Comparison of ENCODE assay signal across 9 cellular contexts in the genomic region with DNA sequence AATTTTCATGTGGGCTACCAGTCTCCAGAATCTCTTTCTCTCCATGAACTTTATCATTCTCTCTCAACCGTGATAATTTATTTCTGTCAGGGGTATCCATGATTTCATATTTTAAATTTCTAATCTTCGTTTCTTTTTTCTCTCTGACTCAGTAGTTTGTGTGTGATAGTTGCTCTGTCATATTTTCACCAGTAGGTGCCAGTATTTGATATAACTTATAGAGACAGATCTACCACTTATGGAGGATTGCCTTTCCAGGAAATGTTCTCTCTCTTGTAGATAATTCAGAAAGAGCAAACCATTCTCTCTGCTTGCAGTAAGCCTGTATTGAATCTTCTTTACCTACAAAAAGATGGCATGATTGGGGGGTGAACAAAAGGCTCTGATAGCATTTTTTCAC.
DNase-seq lines count a peak whose midpoint lies in the region; ATAC-seq and TF ChIP-seq lines count a peak whose summit lies in the region.
"Had no signal": no experiment of that assay in that cellular context is flagged by ENCODE, and none has a peak within 500 bp of the region (broad histone marks: within the 10 kb centered on the region; RNA-seq: fewer than 3 reads in every experiment).

No MANE protein-coding gene starts in this region.

- intact Hi-C loops in sciatic nerve (cut with DNase I), result no loop called here

- no peaks in the 10 kb centered on the region for H3K36me3 ChIP-seq in DND-41 (ENCODE audit: insufficient read depth, low read length)
- H3K36me3 ChIP-seq: SJSA1 had no signal

- ATAC-seq in DND-41 (ENCODE audit: insufficient read depth, low read depth) (peak; percentile 64; the same call in 2 of the 3 replicates), HG03439 (IDR thresholded peaks at IDR 0.05; ENCODE audit: unreplicated experiment) (peak; percentile 59), sciatic nerve (peak; percentile 51), GM21786 (IDR thresholded peaks at IDR 0.05; ENCODE audit: unreplicated experiment) (no peak)

- no peaks in the 10 kb centered on the region for H3K9me3 ChIP-seq in DND-41 (ENCODE audit: insufficient read depth, low read length, severe bottlenecking)
- H3K9me3 ChIP-seq: SJSA1 had no signal

- peak; percentile 66 for TF ChIP-seq CTCF in DND-41 (IDR thresholded peaks at IDR 0.05; ENCODE audit: borderline replicate concordance, extremely low read depth, low read length, poor library complexity, severe bottlenecking)
- peak; percentile 52 for TF ChIP-seq CTCF in fibroblast of mammary gland (conservative IDR thresholded peaks at IDR 0.05; ENCODE audit: control insufficient read depth, insufficient read depth, low read depth, low read length)

- no peaks in the 10 kb centered on the region for H4K20me1 ChIP-seq in DND-41 (ENCODE audit: insufficient read depth, low read length)

- H3K4me1 ChIP-seq in DND-41 (ENCODE audit: insufficient read depth, low read length), result no peaks in the 10 kb centered on the region

- no peak overlapping the region for H3K27ac ChIP-seq in DND-41 (ENCODE audit: low read length)
- H3K27ac ChIP-seq: SJSA1 had no signal

- no peak overlapping the region for H3K4me2 ChIP-seq in DND-41 (ENCODE audit: insufficient read depth, low read length)

- no peak for DNase-seq in DND-41
- DNase-seq in RKO (ENCODE audit: low spot score), result peak; percentile 69
- DNase-seq in fibroblast of mammary gland (ENCODE audit: low read depth), result peak; percentile 55
- DNase-seq in sciatic nerve (ENCODE audit: low spot score), result no peak
- no peak for DNase-seq in stimulated activated CD4-positive, alpha-beta T cell treated with anti-CD3 and anti-CD28 coated beads, Interleukin-4, amount 100 ng/mL, for 4 hours
- DNase-seq in ecto neural progenitor cell (ENCODE audit: low spot score), result no peak

- no peaks in the 10 kb centered on the region for H3K27me3 ChIP-seq in DND-41 (ENCODE audit: insufficient read depth, low read length, poor library complexity)
- H3K27me3 ChIP-seq: SJSA1 had no signal

- H3K4me3 ChIP-seq in DND-41 (ENCODE audit: low read depth in 1 of 2, low read length in 2 of 2) (no peak overlapping the region), fibroblast of mammary gland (ENCODE audit: control insufficient read depth, low read depth, low read length) (no peak overlapping the region)
- H3K4me3 ChIP-seq: SJSA1 had no signal

- H2AFZ ChIP-seq in DND-41 (ENCODE audit: low read depth, low read length), result no peak overlapping the region

- H3K9ac ChIP-seq in DND-41 (ENCODE audit: low read depth, low read length), result no peak overlapping the region

- no peaks in the 10 kb centered on the region for H3K79me2 ChIP-seq in DND-41 (ENCODE audit: insufficient read depth, low read length)

Comparison
In these comparisons a context has a peak if more than half of its experiments do, and no peak if none do; other contexts are left out.
1. DNase-seq: peak in RKO (single experiment) and fibroblast of mammary gland (single experiment); none in DND-41 (single experiment), sciatic nerve (single experiment), stimulated activated CD4-positive, alpha-beta T cell treated with anti-CD3 and anti-CD28 coated beads, Interleukin-4, amount 100 ng/mL, for 4 hours (0 of 2) and ecto neural progenitor cell (single experiment).